16 cellular contexts compared by ENCODE assay signal in genomic region chr3:158492685-158493084, GRCh38.
DNase-seq lines count a peak whose midpoint lies in the region; ATAC-seq and TF ChIP-seq lines count a peak whose summit lies in the region.
"Had no signal": no experiment of that assay in that cellular context is flagged by ENCODE, and none has a peak within 500 bp of the region (broad histone marks: within the 10 kb centered on the region; RNA-seq: fewer than 3 reads in every experiment).

No MANE protein-coding gene starts in this region.

- DNase-seq in A673 (ENCODE audit: low spot score) (peak; percentile 63), SK-N-MC (ENCODE audit: low read depth, low spot score) (no peak), caudate nucleus (lab: John Stamatoyannopoulos, UW) (peak in 9 of 61 donors; percentile 1 to 21 (median 8)), mesothelial cell of epicardium (ENCODE audit: low spot score in 2 of 2, unreplicated experiment in 2 of 2) (no peak), cardiac septum (ENCODE audit: low spot score) (no peak), neuronal stem cell (ENCODE audit: low spot score) (no peak), T-helper 17 cell (no peak), COLO668 (lab: John Stamatoyannopoulos, UW; ENCODE audit: unreplicated experiment) (no peak)
- DNase-seq: AML-193, Calu3, DND-41, GDM1, NCI-H446 treated with DMSO at 0.1 percent for 48 hours, NCI-H748 treated with DMSO at 0.1 percent for 48 hours had no signal

- H3K79me1 ChIP-seq in neuronal stem cell (ENCODE audit: low read depth, low read length), result no peaks in the 10 kb centered on the region

- H3K4me1 Mint-ChIP-seq in mesothelial cell of epicardium (peaks cover 18% of the 10 kb centered on the region), T-helper 17 cell (peaks cover 2% of the 10 kb centered on the region)

- POLR2A ChIA-PET in A673 (lab: Charles Lee; ENCODE audit: low non-redundant PET), result no interaction called here

- no peaks in the 10 kb centered on the region for H3K9me3 ChIP-seq in A673 (ENCODE audit: low read depth, low read length, poor library complexity, severe bottlenecking)
- H3K9me3 ChIP-seq in SK-N-MC (ENCODE audit: low read depth, low read length), result no peaks in the 10 kb centered on the region
- H3K9me3 ChIP-seq in neuronal stem cell (replicated peaks in 1 of 2; ENCODE audit: control insufficient read depth in 2 of 2, insufficient read depth in 1 of 2, low read depth in 1 of 2, low read length in 2 of 2), result peaks cover 0 to 3% of the 10 kb centered on the region in 2 donors
- H3K9me3 ChIP-seq in T-helper 17 cell (ENCODE audit: control insufficient read depth, low read length, poor library complexity, severe bottlenecking), result no peaks in the 10 kb centered on the region

- intact Hi-C loops in A673 (cut with micrococcal nuclease; ENCODE audit: unreplicated experiment), result no loop called here
- intact Hi-C loops in cardiac septum (cut with DNase I), result no loop called here

- CTCF ChIA-PET in A673 (lab: Charles Lee), result no interaction called here

- no peak overlapping the region for H3K4me3 Mint-ChIP-seq in mesothelial cell of epicardium
- H3K4me3 Mint-ChIP-seq in T-helper 17 cell, result no peak overlapping the region

- H3K18ac ChIP-seq in neuronal stem cell (ENCODE audit: low read length), result no peak overlapping the region

- no peaks in the 10 kb centered on the region for H3K36me3 ChIP-seq in A673 (ENCODE audit: insufficient read depth, low read length, poor library complexity, severe bottlenecking)
- no peaks in the 10 kb centered on the region for H3K36me3 ChIP-seq in SK-N-MC (ENCODE audit: insufficient read depth, low read length)
- no peaks in the 10 kb centered on the region for H3K36me3 ChIP-seq in neuronal stem cell (replicated peaks in 1 of 2; ENCODE audit: control insufficient read depth in 2 of 2, insufficient read depth in 2 of 2, low read length in 2 of 2)

- no peak overlapping the region for H4K91ac ChIP-seq in neuronal stem cell (ENCODE audit: low read depth, low read length, poor library complexity)

- no peaks in the 10 kb centered on the region for H3K27me3 ChIP-seq in A673 (replicated peaks; ENCODE audit: insufficient read depth, low read depth, low read length, poor library complexity)
- H3K27me3 ChIP-seq in neuronal stem cell (ENCODE audit: control insufficient read depth in 3 of 3, insufficient read depth in 3 of 3, low read depth in 1 of 3, low read length in 3 of 3), result no peaks in the 10 kb centered on the region

- no peak overlapping the region for H3K4me2 ChIP-seq in neuronal stem cell (ENCODE audit: insufficient read depth, low read length, poor library complexity, severe bottlenecking)

- H3K27ac ChIP-seq in A673 (ENCODE audit: low read depth, low read length, poor library complexity, severe bottlenecking) (peak overlapping the region; percentile 15), SK-N-MC (peak overlapping the region; percentile 68; the same call in 1 of the 2 replicates), caudate nucleus (ENCODE audit: low read depth, low read length) (peak overlapping the region; percentile 36), neuronal stem cell (replicated peaks; ENCODE audit: low read length) (no peak overlapping the region)

- no peak overlapping the region for H3K9ac ChIP-seq in SK-N-MC (ENCODE audit: insufficient read length)
- H3K9ac ChIP-seq in neuronal stem cell (ENCODE audit: low read depth, low read length, poor library complexity), result no peak overlapping the region

- no peak overlapping the region for H3K23ac ChIP-seq in neuronal stem cell (ENCODE audit: low read depth, low read length, poor library complexity)

- H2AK5ac ChIP-seq in neuronal stem cell (ENCODE audit: low read depth, low read length), result no peak overlapping the region

- no peak overlapping the region for H3K14ac ChIP-seq in neuronal stem cell (ENCODE audit: low read length)

- no peak overlapping the region for H2BK12ac ChIP-seq in neuronal stem cell (ENCODE audit: low read length)

- no peak for TF ChIP-seq CTCF in A673 (conservative IDR thresholded peaks at IDR 0.05; ENCODE audit: low read depth, low read length)
- TF ChIP-seq CTCF in mesothelial cell of epicardium (IDR thresholded peaks at IDR 0.05; ENCODE audit: unreplicated experiment), result no peak

- H3K4me3 ChIP-seq in A673 (ENCODE audit: low read depth, low read length, poor library complexity, severe bottlenecking) (no peak overlapping the region), SK-N-MC (peak overlapping the region; percentile 34; the same call in 1 of the 2 replicates), neuronal stem cell (ENCODE audit: low read length in 2 of 2) (no peak overlapping the region)

- peaks cover 8% of the 10 kb centered on the region for H3K9me3 Mint-ChIP-seq in mesothelial cell of epicardium

- no peak overlapping the region for H2BK5ac ChIP-seq in neuronal stem cell (ENCODE audit: low read length)

- H2AFZ ChIP-seq in neuronal stem cell (ENCODE audit: low read length), result no peak overlapping the region

- H3K27me3 Mint-ChIP-seq in mesothelial cell of epicardium (ENCODE audit: low read depth) (no peaks in the 10 kb centered on the region), T-helper 17 cell (no peaks in the 10 kb centered on the region)

- no peak overlapping the region for H4K8ac ChIP-seq in neuronal stem cell (ENCODE audit: low read depth, low read length)

- no peak overlapping the region for H2BK120ac ChIP-seq in neuronal stem cell (ENCODE audit: low read depth, low read length)

- ATAC-seq in T-helper 17 cell, result no peak
- ATAC-seq: Panc1, Right ventricle myocardium inferior had no signal

- H2BK15ac ChIP-seq in neuronal stem cell (ENCODE audit: low read length), result no peak overlapping the region

- H3K4ac ChIP-seq in neuronal stem cell (ENCODE audit: low read length), result no peak overlapping the region

- H3K27ac Mint-ChIP-seq in mesothelial cell of epicardium (peak overlapping the region; percentile 40), T-helper 17 cell (no peak overlapping the region)

- H3K4me1 ChIP-seq in A673 (ENCODE audit: insufficient read depth, low read length, poor library complexity, severe bottlenecking) (peaks cover 21% of the 10 kb centered on the region), neuronal stem cell (ENCODE audit: control insufficient read depth in 2 of 2, insufficient read depth in 1 of 2, low read depth in 1 of 2, low read length in 2 of 2) (no peaks in the 10 kb centered on the region)

- H3K36me3 Mint-ChIP-seq in mesothelial cell of epicardium (peaks cover under 1% of the 10 kb centered on the region), T-helper 17 cell (ENCODE audit: low read depth) (no peaks in the 10 kb centered on the region)

- WGBS in neuronal stem cell (ENCODE audit: extremely low coverage in 2 of 2, insufficient read length in 2 of 2, insufficient replicate concordance in 1 of 2), 2 donors, result no CpG with 5 or more reads among the region's 3 CpGs

- no TSS peak for BruUV-seq in A673 (replicated peaks; lab: Mats Ljungman, UMichigan)
